ENCODE assay signal across 25 cellular contexts in the genomic region with DNA sequence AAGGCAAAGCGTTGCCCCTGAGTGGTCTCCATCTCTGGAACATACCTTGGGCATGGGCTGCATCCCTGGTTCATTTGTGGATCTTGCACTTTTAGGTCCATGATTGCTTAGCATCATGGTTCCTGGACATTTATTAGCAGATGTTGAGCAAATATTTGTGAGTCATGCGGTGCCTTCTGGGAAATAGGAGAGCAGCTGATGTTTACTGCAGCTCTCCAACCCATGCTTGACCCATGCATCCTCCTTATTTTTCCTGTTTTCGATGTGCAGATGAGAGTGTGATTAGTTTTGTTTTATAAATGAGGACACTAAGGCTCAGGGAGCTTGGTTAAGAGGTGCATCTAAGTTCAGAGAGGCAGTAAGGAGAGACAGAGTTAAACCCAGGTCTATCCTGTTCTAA.
"Had no signal": no experiment of that assay in that cellular context is flagged by ENCODE, and none has a peak within 500 bp of the region (broad histone marks: within the 10 kb centered on the region; RNA-seq: fewer than 3 reads in every experiment).

No MANE protein-coding gene starts in this region.

- H3K9ac ChIP-seq: neural progenitor cell, parathyroid adenoma had no signal

- H3K9me3 ChIP-seq: left lung, lower lobe of right lung, neutrophil, right atrium auricular region, right lobe of liver, suprapubic skin, thoracic aorta, tibial artery, upper lobe of right lung had no signal

- H3K36me3 ChIP-seq: left lung, lower lobe of right lung, neural progenitor cell, neutrophil, right atrium auricular region, right lobe of liver, suprapubic skin, thoracic aorta, tibial artery, upper lobe of right lung had no signal

- H2AFZ ChIP-seq: neural progenitor cell, parathyroid adenoma had no signal

- ATAC-seq: left colon; left lung; lower lobe of right lung; natural killer cell; stimulated activated effector memory CD8-positive, alpha-beta T cell treated with anti-CD3 and anti-CD28 coated beads, Interleukin-12 subunit alpha, Interleukin-12 subunit beta, amount 100 ng/mL, for 72 hours; upper lobe of right lung had no signal

- H3K27me3 ChIP-seq: left lung, neural progenitor cell, neutrophil, right atrium auricular region, right lobe of liver, suprapubic skin, tibial artery, upper lobe of right lung had no signal

- H3K4me1 ChIP-seq: left lung, lower lobe of right lung, neural progenitor cell, parathyroid adenoma, right atrium auricular region, right lobe of liver, suprapubic skin, upper lobe of right lung had no signal

- DNase-seq: hippocampal formation; kidney glomerular epithelial cell; left colon; left lung; lower lobe of right lung; mammary epithelial cell; mesenchymal stem cell; naive B cell; natural killer cell; nephron progenitor cell; occipital lobe; right lobe of liver; stimulated activated CD4-positive, alpha-beta T cell treated with anti-CD3 and anti-CD28 coated beads, Interleukin-4, amount 100 ng/mL, for 24 hours; stimulated activated naive CD4-positive, alpha-beta T cell; tibial artery; trophoblast cell; upper lobe of right lung had no signal

- H3K4me3 ChIP-seq: left lung, lower lobe of right lung, neural progenitor cell, right atrium auricular region, right lobe of liver, skin epidermis, suprapubic skin, thoracic aorta, tibial artery, upper lobe of right lung had no signal

- H3K79me2 ChIP-seq: parathyroid adenoma had no signal

- H3K27ac ChIP-seq: left lung, lower lobe of right lung, neural progenitor cell, neutrophil, parathyroid adenoma, right atrium auricular region, right lobe of liver, skin epidermis, suprapubic skin, thoracic aorta, upper lobe of right lung had no signal

- H3K4me2 ChIP-seq: neural progenitor cell had no signal
